Comparison of ENCODE assay signal across 8 cellular contexts in the genomic region with DNA sequence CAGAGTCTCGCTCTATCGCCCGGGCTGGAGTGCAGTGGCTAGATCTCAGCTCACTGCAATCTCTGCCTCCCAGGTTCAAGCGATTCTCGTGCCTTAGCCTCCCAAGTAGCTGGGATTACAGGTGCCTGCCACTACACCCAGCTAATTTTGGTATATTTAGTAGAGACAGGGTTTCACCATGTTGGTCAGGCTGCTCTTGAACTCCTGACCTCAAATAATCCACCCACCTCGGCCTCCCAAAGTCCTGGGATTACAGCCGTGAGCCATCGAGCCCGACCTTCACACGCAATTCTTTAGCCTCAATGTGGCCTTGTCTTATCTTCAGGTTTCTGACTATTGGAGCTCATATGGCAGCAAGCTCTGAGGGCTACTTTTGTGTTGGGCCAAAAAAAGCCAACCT. TPM values are rescaled to one million over a fixed set of nuclear protein-coding genes. Genes with fewer than 3 reads are reported as not detected.
A peak's percentile ranks its signal among the peaks of the same experiment; 100 is the strongest.
DNase-seq lines count a peak whose midpoint lies in the region; ATAC-seq, FAIRE-seq and TF ChIP-seq lines count a peak whose summit lies in the region.
"Not testable (repeated sequence)": the region's sequence is repeated elsewhere in the genome, so short reads cannot be mapped to it uniquely, and the experiment has no call there.

No MANE protein-coding gene starts in this region.

- not testable (repeated sequence) for H3K36me3 ChIP-seq in K562 (ENCODE audit: control insufficient read depth, insufficient read depth, low read length); mesenchymal stem cell (ENCODE audit: control insufficient read depth in 1 of 2, insufficient read depth in 2 of 2, low read depth in 1 of 2, low read length in 2 of 2); uterus
- H3K36me3 ChIP-seq in neuron (ENCODE audit: insufficient read depth, low read length) = peaks cover 11% of the 10 kb centered on the region

- not testable (repeated sequence) for H3K9me3 Mint-ChIP-seq in H9; activated CD8-positive, alpha-beta T cell treated with anti-CD3 and anti-CD28 coated beads, Interleukin-2, amount 10 ng/mL, durations not matched to agents 7 days and 5 days (ENCODE audit: insufficient read depth); stimulated activated naive B cell treated with anti-CD40 and anti-IgM and Interleukin-4, amounts not matched to agents 10 μg/mL and 1 μg/mL and 100 μg/mL, for 72 hours
- H3K9me3 Mint-ChIP-seq in glutamatergic neuron (ENCODE audit: unreplicated experiment) = peaks cover 15% of the 10 kb centered on the region

- BruUV-seq in K562 (replicated peaks; lab: Mats Ljungman, UMichigan) = not testable (repeated sequence)

- not testable (repeated sequence) for TF ChIP-seq EP300 in K562 (IDR thresholded peaks at IDR 0.05; ENCODE audit: low read length)

- FAIRE-seq in K562 (lab: Jason Lieb, UNC) = not testable (repeated sequence)

- intact Hi-C loops in K562 (cut with micrococcal nuclease) = not testable (repeated sequence)
- intact Hi-C loops in uterus (cut with DNase I; ENCODE audit: low total_unique reads) = loop anchor here (5.0 kb wide), 1 partner anchor 37 kb away; no protein-coding TSS in a partner anchor

- no CpG with 5 or more reads among the region's 10 CpGs for WGBS in H9 (ENCODE audit: extremely low coverage, insufficient read length, low lambda C conversion rate)
- WGBS in K562 (ENCODE audit: insufficient coverage, low coverage, missing lambda C conversion rate) = 26% methylated on average over 10 of the region's 10 CpGs
- 95% methylated on average over 10 of the region's 10 CpGs for WGBS in mesenchymal stem cell

- not testable (repeated sequence) for H3K4ac ChIP-seq in H9 (ENCODE audit: low read depth, low read length)
- peak overlapping the region; percentile 71 to 99 for H3K4ac ChIP-seq in mesenchymal stem cell (ENCODE audit: low read depth in 1 of 2, low read length in 2 of 2)

- not testable (repeated sequence) for H2BK15ac ChIP-seq in H9 (ENCODE audit: low read depth, low read length); mesenchymal stem cell (ENCODE audit: low read depth, poor library complexity, severe bottlenecking)

- H3K9me1 ChIP-seq in K562 (ENCODE audit: control insufficient read depth, insufficient read depth, low read length) = not testable (repeated sequence)

- CTCF ChIA-PET in activated CD8-positive, alpha-beta T cell treated with anti-CD3 and anti-CD28 coated beads, Interleukin-2, amount 10 ng/mL, durations not matched to agents 7 days and 5 days (lab: Charles Lee) = interaction anchor here (1.2 to 1.4 kb wide), 2 partner anchors 13 to 39 kb away, joined by 3 to 5 read pairs; no protein-coding TSS in a partner anchor
- CTCF ChIA-PET in K562 (lab: Yijun Ruan, JAX; ENCODE audit: low intra/inter-chr PET ratio) = not testable (repeated sequence)

- not testable (repeated sequence) for DNase-seq in H9; activated CD8-positive, alpha-beta T cell treated with anti-CD3 and anti-CD28 coated beads, Interleukin-2, amount 10 ng/mL, durations not matched to agents 7 days and 5 days; glutamatergic neuron; mesenchymal stem cell; stimulated activated naive B cell treated with anti-CD40 and anti-IgM and Interleukin-4, amounts not matched to agents 10 μg/mL and 1 μg/mL and 100 μg/mL, for 72 hours; uterus
- peak in 1 of 4 experiments; percentile 56 for DNase-seq in K562 (ENCODE audit: extremely low read depth in 1 of 4, low spot score in 3 of 4)

- H3K4me2 ChIP-seq in H9 (ENCODE audit: insufficient read depth, insufficient read length, low read length); mesenchymal stem cell (ENCODE audit: low read length, poor library complexity, severe bottlenecking): not testable (repeated sequence)
- peak overlapping the region; percentile 35; the same call in 1 of the 2 replicates for H3K4me2 ChIP-seq in K562 (ENCODE audit: insufficient read depth, low read length)

- H3K27ac ChIP-seq in H9 (ENCODE audit: insufficient read length, low read depth, low read length); mesenchymal stem cell (ENCODE audit: low read length, poor library complexity, severe bottlenecking): not testable (repeated sequence)
- H3K27ac ChIP-seq in K562 (ENCODE audit: extremely low read depth, low read depth, low read length) = peak overlapping the region; percentile 36
- peak overlapping the region; percentile 90 to 99 for H3K27ac ChIP-seq in uterus

- POLR2A ChIA-PET in activated CD8-positive, alpha-beta T cell treated with anti-CD3 and anti-CD28 coated beads, Interleukin-2, amount 10 ng/mL, durations not matched to agents 7 days and 5 days (lab: Charles Lee) = interaction anchor here (0.7 to 1.1 kb wide), 2 partner anchors 22 to 23 kb away, joined by 3 to 4 read pairs; no protein-coding TSS in a partner anchor
- POLR2A ChIA-PET in K562 (lab: Yijun Ruan, JAX) = interaction anchor here (0.7 to 3.2 kb wide), 9 partner anchors 10 to 222 kb away, joined by 3 to 13 read pairs (median 3); no protein-coding TSS in a partner anchor

- in situ Hi-C loops in K562 (cut with MboI) = loop anchor here (5.0 kb wide), 1 partner anchor 37 kb away; no protein-coding TSS in a partner anchor

- TF ChIP-seq RAD21 in K562 (CRISPR knock-in tag; conservative IDR thresholded peaks at IDR 0.05 in 1 of 2, IDR thresholded peaks at IDR 0.05 in 1 of 2) = not testable (repeated sequence)

- not testable (repeated sequence) for H2AFZ ChIP-seq in H9 (ENCODE audit: low read length); mesenchymal stem cell (ENCODE audit: low read depth, low read length); neuron (ENCODE audit: low read depth, low read length)
- peak overlapping the region; percentile 87 for H2AFZ ChIP-seq in K562 (ENCODE audit: low read depth, low read length)

- peaks cover 17 to 23% of the 10 kb centered on the region in 2 experiments for H3K4me1 Mint-ChIP-seq in H9
- peaks cover 24% of the 10 kb centered on the region for H3K4me1 Mint-ChIP-seq in activated CD8-positive, alpha-beta T cell treated with anti-CD3 and anti-CD28 coated beads, Interleukin-2, amount 10 ng/mL, durations not matched to agents 7 days and 5 days (ENCODE audit: low read depth)
- H3K4me1 Mint-ChIP-seq in glutamatergic neuron (ENCODE audit: low read depth, unreplicated experiment) = peaks cover 15% of the 10 kb centered on the region
- H3K4me1 Mint-ChIP-seq in stimulated activated naive B cell treated with anti-CD40 and anti-IgM and Interleukin-4, amounts not matched to agents 10 μg/mL and 1 μg/mL and 100 μg/mL, for 72 hours = peaks cover 21 to 29% of the 10 kb centered on the region in 2 donors

- H3K18ac ChIP-seq in H9 (ENCODE audit: insufficient read length, low read depth, low read length); mesenchymal stem cell (ENCODE audit: low read depth in 1 of 2, low read length in 2 of 2): not testable (repeated sequence)

- not testable (repeated sequence) for H3K14ac ChIP-seq in H9 (ENCODE audit: insufficient read depth, low read length); mesenchymal stem cell (ENCODE audit: low read length in 2 of 2)

- H3T11ph ChIP-seq in H9 (ENCODE audit: low read length) = not testable (repeated sequence)

- H2BK12ac ChIP-seq in H9 (ENCODE audit: insufficient read length, low read depth, low read length) = not testable (repeated sequence)
- H2BK12ac ChIP-seq in mesenchymal stem cell (ENCODE audit: low read length in 2 of 2) = peak overlapping the region in 1 of 2 experiments; percentile 21

- not testable (repeated sequence) for H3K27me3 ChIP-seq in H9 (ENCODE audit: insufficient read depth, low read length); K562 (ENCODE audit: control insufficient read depth in 2 of 2, insufficient read depth in 2 of 2, low read length in 2 of 2); mesenchymal stem cell (ENCODE audit: control insufficient read depth in 1 of 2, insufficient read depth in 1 of 2, low read length in 2 of 2); neuron (ENCODE audit: insufficient read depth, low read length); uterus

- not testable (repeated sequence) for H3K79me2 ChIP-seq in H9 (ENCODE audit: insufficient read depth, low read length); K562 (ENCODE audit: control insufficient read depth, insufficient read depth, low read length)

- not testable (repeated sequence) for ATAC-seq in activated CD8-positive, alpha-beta T cell treated with anti-CD3 and anti-CD28 coated beads, Interleukin-2, amount 10 ng/mL, durations not matched to agents 7 days and 5 days; stimulated activated naive B cell treated with anti-CD40 and anti-IgM and Interleukin-4, amounts not matched to agents 10 μg/mL and 1 μg/mL and 100 μg/mL, for 72 hours (replicated peaks)
- peak; percentile 8; the same call in 1 of the 3 replicates for ATAC-seq in K562

- not testable (repeated sequence) for H2BK120ac ChIP-seq in H9 (ENCODE audit: low read depth, low read length, poor library complexity, severe bottlenecking); mesenchymal stem cell (ENCODE audit: low read depth, low read length)

- not testable (repeated sequence) for H3K23me2 ChIP-seq in H9 (ENCODE audit: insufficient read length, low read depth, low read length, poor library complexity, severe bottlenecking)

- not testable (repeated sequence) for H3K36me3 Mint-ChIP-seq in H9 (ENCODE audit: insufficient read depth in 1 of 3, low read depth in 3 of 3); activated CD8-positive, alpha-beta T cell treated with anti-CD3 and anti-CD28 coated beads, Interleukin-2, amount 10 ng/mL, durations not matched to agents 7 days and 5 days (ENCODE audit: low read depth); glutamatergic neuron (ENCODE audit: unreplicated experiment); stimulated activated naive B cell treated with anti-CD40 and anti-IgM and Interleukin-4, amounts not matched to agents 10 μg/mL and 1 μg/mL and 100 μg/mL, for 72 hours

- H3K79me1 ChIP-seq in H9 (ENCODE audit: insufficient read depth, low read depth, low read length, poor library complexity, severe bottlenecking); mesenchymal stem cell (replicated peaks; ENCODE audit: low read length, poor library complexity, severe bottlenecking): not testable (repeated sequence)

- H3K4me1 ChIP-seq in H9 (ENCODE audit: insufficient read depth, low read length); uterus: not testable (repeated sequence)
- H3K4me1 ChIP-seq in K562 (replicated peaks in 1 of 2; ENCODE audit: control insufficient read depth in 2 of 2, insufficient read depth in 2 of 2, low read length in 2 of 2) = peaks cover 34 to 47% of the 10 kb centered on the region in 2 experiments; a peak in 4 of 5 replicates
- peaks cover 13% of the 10 kb centered on the region for H3K4me1 ChIP-seq in mesenchymal stem cell (ENCODE audit: control insufficient read depth, insufficient read depth, low read depth, low read length)
- peaks cover 13% of the 10 kb centered on the region for H3K4me1 ChIP-seq in neuron (ENCODE audit: insufficient read depth, low read length)

- H3K4me3 ChIP-seq in K562, uterus: not testable (repeated sequence)
- H3K4me3 ChIP-seq in mesenchymal stem cell (ENCODE audit: insufficient read depth in 1 of 2, low read depth in 1 of 2, low read length in 2 of 2) (peak overlapping the region in 1 of 2 experiments; percentile 80), neuron (ENCODE audit: low read length) (peak overlapping the region; percentile 53)

- H2BK5ac ChIP-seq in H9 (ENCODE audit: insufficient read length, low read length); mesenchymal stem cell (ENCODE audit: low read depth, low read length, poor library complexity, severe bottlenecking): not testable (repeated sequence)

- H2BK20ac ChIP-seq in H9 (ENCODE audit: low read depth, low read length, poor library complexity, severe bottlenecking) = not testable (repeated sequence)

- peak overlapping the region; percentile 73 to 82; a peak in 4 of 5 replicates for H3K4me3 Mint-ChIP-seq in H9
- peak overlapping the region; percentile 70 for H3K4me3 Mint-ChIP-seq in activated CD8-positive, alpha-beta T cell treated with anti-CD3 and anti-CD28 coated beads, Interleukin-2, amount 10 ng/mL, durations not matched to agents 7 days and 5 days
- peak overlapping the region; percentile 88 for H3K4me3 Mint-ChIP-seq in glutamatergic neuron (ENCODE audit: unreplicated experiment)
- H3K4me3 Mint-ChIP-seq in stimulated activated naive B cell treated with anti-CD40 and anti-IgM and Interleukin-4, amounts not matched to agents 10 μg/mL and 1 μg/mL and 100 μg/mL, for 72 hours = peak overlapping the region; percentile 81 to 85

- H4K20me1 ChIP-seq in H9 (ENCODE audit: control insufficient read depth, insufficient read depth, insufficient read length); K562 (replicated peaks; ENCODE audit: control insufficient read depth, insufficient read depth, low read length): not testable (repeated sequence)

- not testable (repeated sequence) for TF ChIP-seq CTCF in H9 (conservative IDR thresholded peaks at IDR 0.05); K562 (IDR thresholded peaks at IDR 0.05 in 2 of 3, conservative IDR thresholded peaks at IDR 0.05 in 1 of 3; ENCODE audit: insufficient read depth in 2 of 3, low read depth in 1 of 3, low read length in 3 of 3); glutamatergic neuron (IDR thresholded peaks at IDR 0.05; ENCODE audit: partially characterized antibody, unreplicated experiment); uterus (IDR thresholded peaks at IDR 0.05)

- not testable (repeated sequence) for H2AK5ac ChIP-seq in H9 (ENCODE audit: insufficient read length, low read length); mesenchymal stem cell (ENCODE audit: low read length, severe bottlenecking)

- not testable (repeated sequence) for TF ChIP-seq POLR2A in K562 (conservative IDR thresholded peaks at IDR 0.05); uterus (IDR thresholded peaks at IDR 0.05)

- not testable (repeated sequence) for H3K9me3 ChIP-seq in H9 (ENCODE audit: control insufficient read depth, low read depth, low read length); K562 (replicated peaks; ENCODE audit: control insufficient read depth, insufficient read depth, low read depth, low read length); mesenchymal stem cell (ENCODE audit: control insufficient read depth, low read length); neuron (ENCODE audit: low read length); uterus

- H4K5ac ChIP-seq in H9 (ENCODE audit: insufficient read length, low read depth, low read length) = not testable (repeated sequence)

- H4K8ac ChIP-seq in H9 (replicated peaks; ENCODE audit: insufficient read length, low read depth, low read length) = not testable (repeated sequence)
- H4K8ac ChIP-seq in mesenchymal stem cell (ENCODE audit: low read length) = peak overlapping the region; percentile 27

- H3K9ac ChIP-seq in H9 (ENCODE audit: extremely low read depth, insufficient read length, low read length) = not testable (repeated sequence)
- H3K9ac ChIP-seq in K562 (ENCODE audit: insufficient read depth in 1 of 2, low read depth in 2 of 2, low read length in 2 of 2) (peak overlapping the region; percentile 23 to 75; a peak in 1 of 4 replicates), mesenchymal stem cell (ENCODE audit: low read length) (peak overlapping the region; percentile 90)

- peaks cover 15% of the 10 kb centered on the region for H3K27me3 Mint-ChIP-seq in H9 (ENCODE audit: low read depth)
- not testable (repeated sequence) for H3K27me3 Mint-ChIP-seq in activated CD8-positive, alpha-beta T cell treated with anti-CD3 and anti-CD28 coated beads, Interleukin-2, amount 10 ng/mL, durations not matched to agents 7 days and 5 days (ENCODE audit: low read depth)
- H3K27me3 Mint-ChIP-seq in glutamatergic neuron (ENCODE audit: unreplicated experiment) = peaks cover 20% of the 10 kb centered on the region
- H3K27me3 Mint-ChIP-seq in stimulated activated naive B cell treated with anti-CD40 and anti-IgM and Interleukin-4, amounts not matched to agents 10 μg/mL and 1 μg/mL and 100 μg/mL, for 72 hours = peaks cover 9 to 16% of the 10 kb centered on the region in 2 donors

- not testable (repeated sequence) for H3K23ac ChIP-seq in H9 (ENCODE audit: insufficient read length, low read depth, low read length); mesenchymal stem cell (ENCODE audit: low read length in 2 of 2)

- H3K27ac Mint-ChIP-seq in H9; activated CD8-positive, alpha-beta T cell treated with anti-CD3 and anti-CD28 coated beads, Interleukin-2, amount 10 ng/mL, durations not matched to agents 7 days and 5 days: not testable (repeated sequence)
- H3K27ac Mint-ChIP-seq in glutamatergic neuron (ENCODE audit: unreplicated experiment) = peak overlapping the region; percentile 99
- H3K27ac Mint-ChIP-seq in stimulated activated naive B cell treated with anti-CD40 and anti-IgM and Interleukin-4, amounts not matched to agents 10 μg/mL and 1 μg/mL and 100 μg/mL, for 72 hours = peak overlapping the region; percentile 92

- H4K91ac ChIP-seq in H9 (ENCODE audit: insufficient read length, low read depth, low read length); mesenchymal stem cell (ENCODE audit: low read length): not testable (repeated sequence)

- H3K56ac ChIP-seq in H9 (ENCODE audit: insufficient read length, low read depth, low read length) = not testable (repeated sequence)

RNA-seq across cellular contexts. Expression of a gene that starts 22.6 kb away (rescaled TPM):
- total RNA-seq in H9 (2021) (253 and 263 TPM in 2 replicates), K562 (2014; rRNA removed) (67.9 and 85.8 TPM in 2 replicates), K562 (2014; rRNA removed; fragmentation: Illumina TruSeq; extraction: Trizol) (30.3 and 44.1 TPM in 2 replicates), K562 (2015; rRNA removed; fragmentation: Illumina TruSeq; extraction: Trizol) (78.5 and 87.1 TPM in 2 replicates), K562 (2021) (106 and 115 TPM in 2 replicates), glutamatergic neuron (ENCODE audit: unreplicated experiment) (35.0 TPM), uterus (100 to 1,000 TPM; 134 to 847 (median 280) TPM)
- total RNA-seq in activated CD8-positive, alpha-beta T cell treated with anti-CD3 and anti-CD28 coated beads, Interleukin-2, amount 10 ng/mL, durations not matched to agents 7 days and 5 days = 10 to 100 TPM in 1 of 2 experiments, 1 to 10 TPM in 1; 9.3 to 10.8 TPM
- total RNA-seq in K562 (2011; cell fraction: chromatin; rRNA removed; ENCODE audit: low replicate concordance) = 53.1 and 136 TPM in 2 replicates
- 186 and 237 TPM in 2 replicates for total RNA-seq in K562 (2011; cell fraction: nucleolus; rRNA removed)
- 128 and 144 TPM in 2 replicates for total RNA-seq in K562 (2011; cell fraction: nucleoplasm; rRNA removed)
- polyA plus RNA-seq in K562 (2011; rRNA removed) (45.5 and 123 TPM in 2 replicates), K562 (2014; fragmentation: Illumina TruSeq; extraction: Trizol) (95.0 and 102 TPM in 2 replicates), K562 (2014; fragmentation: Nextera tagmentation; extraction: Ambion mirVana) (1 to 10 TPM; 2.8 to 6.8 TPM), K562 (2014; rRNA removed) (67.8 and 77.9 TPM in 2 replicates)
- 84.3 and 156 TPM in 2 replicates for polyA plus RNA-seq in K562 (2011; cell fraction: cytosol; rRNA removed)
- 79.5 and 81.7 TPM in 2 replicates for polyA plus RNA-seq in K562 (2011; cell fraction: nucleus; rRNA removed)
- polyA plus RNA-seq in K562 (2012) = 148 and 286 TPM in 2 replicates
- 24.5 and 38.2 TPM in 2 replicates for polyA minus RNA-seq in K562 (2011; rRNA and poly(A)+ RNA removed)
- 53.3 and 105 TPM in 2 replicates for polyA minus RNA-seq in K562 (2011; cell fraction: cytosol; rRNA and poly(A)+ RNA removed)
- polyA minus RNA-seq in K562 (2011; cell fraction: nucleus; rRNA and poly(A)+ RNA removed) = 27.3 and 51.1 TPM in 2 replicates
- polyA plus RNA-seq in mesenchymal stem cell (2013, experiment 1 of 2) = 896 TPM
- polyA plus RNA-seq in mesenchymal stem cell (2013, experiment 2 of 2) = 870 TPM

RNA-seq across cellular contexts. Expression of a gene that starts 58.9 kb away (rescaled TPM):
- total RNA-seq in H9 (2021) = 6.9 and 7.8 TPM in 2 replicates
- total RNA-seq in activated CD8-positive, alpha-beta T cell treated with anti-CD3 and anti-CD28 coated beads, Interleukin-2, amount 10 ng/mL, durations not matched to agents 7 days and 5 days = 10 to 100 TPM; 23.1 to 26.6 TPM
- 57.8 and 141 TPM in 2 replicates for total RNA-seq in K562 (2011; cell fraction: chromatin; rRNA removed; ENCODE audit: low replicate concordance)
- 58.7 and 66.9 TPM in 2 replicates for total RNA-seq in K562 (2011; cell fraction: nucleolus; rRNA removed)
- 57.6 and 71.8 TPM in 2 replicates for total RNA-seq in K562 (2011; cell fraction: nucleoplasm; rRNA removed)
- total RNA-seq in K562 (2014; rRNA removed) = 9.8 and 14.2 TPM in 2 replicates
- 2.8 and 2.9 TPM in 2 replicates for total RNA-seq in K562 (2014; rRNA removed; fragmentation: Illumina TruSeq; extraction: Trizol)
- 6.1 and 6.5 TPM in 2 replicates for total RNA-seq in K562 (2015; rRNA removed; fragmentation: Illumina TruSeq; extraction: Trizol)
- total RNA-seq in K562 (2021) = 19.0 and 27.3 TPM in 2 replicates
- polyA plus RNA-seq in K562 (2011; rRNA removed) = 8.0 and 11.8 TPM in 2 replicates
- polyA plus RNA-seq in K562 (2011; cell fraction: cytosol; rRNA removed) = 7.2 and 13.1 TPM in 2 replicates
- polyA plus RNA-seq in K562 (2011; cell fraction: nucleus; rRNA removed) = 47.6 and 80.4 TPM in 2 replicates
- polyA plus RNA-seq in K562 (2012) = 11.7 and 25.1 TPM in 2 replicates
- 8.7 and 11.9 TPM in 2 replicates for polyA plus RNA-seq in K562 (2014; fragmentation: Illumina TruSeq; extraction: Trizol)
- polyA plus RNA-seq in K562 (2014; fragmentation: Nextera tagmentation; extraction: Ambion mirVana) = under 1 TPM; 0.32 to 0.41 TPM
- polyA plus RNA-seq in K562 (2014; rRNA removed) = 17.0 and 20.4 TPM in 2 replicates
- 4.6 and 5.0 TPM in 2 replicates for polyA minus RNA-seq in K562 (2011; rRNA and poly(A)+ RNA removed)
- 7.2 and 15.1 TPM in 2 replicates for polyA minus RNA-seq in K562 (2011; cell fraction: cytosol; rRNA and poly(A)+ RNA removed)
- polyA minus RNA-seq in K562 (2011; cell fraction: nucleus; rRNA and poly(A)+ RNA removed) = 18.5 and 19.8 TPM in 2 replicates
- 147 TPM for total RNA-seq in glutamatergic neuron (ENCODE audit: unreplicated experiment)
- polyA plus RNA-seq in mesenchymal stem cell (2013, experiment 1 of 2) = 1.8 TPM
- polyA plus RNA-seq in mesenchymal stem cell (2013, experiment 2 of 2) = 1.4 TPM
- 10 to 100 TPM in 3 of 4 donors, 1 to 10 TPM in 1; 9.6 to 52.9 (median 28.2) TPM for total RNA-seq in uterus
